In the genomic region with DNA sequence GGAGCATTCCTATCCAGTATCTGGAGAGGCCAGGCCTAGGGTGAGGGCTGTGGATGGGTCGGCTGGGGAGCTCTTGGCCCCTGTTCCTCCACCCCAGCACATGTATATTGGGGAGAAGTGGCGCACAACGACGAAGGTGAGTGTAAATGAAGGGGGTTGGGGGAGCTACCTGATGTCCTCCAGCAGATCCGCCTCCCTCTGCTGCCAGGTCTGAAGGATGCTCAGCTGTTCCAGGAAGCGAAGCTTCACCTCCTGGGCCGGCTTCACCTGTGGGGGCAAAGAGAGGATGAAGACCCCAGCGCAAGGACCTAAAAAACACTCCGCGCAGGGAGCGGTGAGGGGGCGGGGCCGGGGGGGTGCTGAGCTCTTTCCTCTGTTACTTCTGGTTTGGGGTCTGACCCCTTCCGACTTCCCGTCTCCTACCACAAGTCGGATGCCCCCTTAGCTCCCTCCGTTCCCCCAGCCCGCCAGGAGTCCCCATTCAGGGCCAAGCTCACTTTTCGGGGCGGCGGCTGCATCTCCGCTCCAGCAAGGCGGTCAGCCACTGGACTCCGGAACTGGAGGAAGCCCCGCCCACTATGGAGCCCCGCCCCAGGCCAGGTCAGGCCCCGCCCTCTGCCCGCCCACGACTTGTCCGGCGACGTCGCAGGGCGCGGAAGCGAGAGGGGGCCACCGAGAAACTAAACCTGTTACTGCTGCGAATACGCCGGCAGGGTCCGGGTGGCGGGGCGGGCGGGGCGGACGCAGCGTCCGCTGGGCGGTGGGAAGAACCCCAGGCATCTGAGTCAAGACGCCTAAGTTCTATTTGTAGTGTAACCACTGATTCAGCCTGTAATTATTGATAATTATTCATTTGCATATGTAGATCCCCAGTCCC, we compare ENCODE assay signal across 1 cellular context.
TF ChIP-seq lines count a peak whose summit lies in the region.

FCHSD1 (minus strand) TSS at position 568 of the 877 bp plus-strand sequence; CDS start at position 518, 50 bp downstream.

TF ChIP-seq in HEK293T, 16 proteins besides CTCF, POLR2A, EP300 and RAD21 (continued from another document):
- TF ChIP-seq BHLHE40 (IDR thresholded peaks at IDR 0.05; ENCODE audit: borderline replicate concordance) (no peak), SP1 (IDR thresholded peaks at IDR 0.05) (no peak)
